ENCODE assay signal across 8 cellular contexts in the genomic region with DNA sequence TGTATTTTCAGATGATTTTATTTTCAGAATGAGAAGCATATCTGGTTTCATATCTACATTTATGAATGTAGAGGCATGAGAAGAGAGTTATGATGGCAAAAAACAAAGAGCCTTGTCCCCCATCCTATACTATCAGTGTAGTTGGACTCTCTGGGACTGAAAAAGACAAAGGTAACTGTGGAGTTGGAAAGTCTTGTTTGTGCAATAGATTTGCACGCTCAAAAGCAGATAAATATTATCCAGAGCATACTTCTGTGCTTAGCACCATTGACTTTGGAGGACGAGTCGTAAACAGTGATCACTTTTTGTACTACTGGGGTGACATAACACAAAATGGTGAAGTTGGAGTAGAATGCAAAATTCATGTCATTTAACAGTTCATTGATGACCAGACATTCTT.
A peak's percentile ranks its signal among the peaks of the same experiment; 100 is the strongest.
DNase-seq lines count a peak whose midpoint lies in the region; ATAC-seq and TF ChIP-seq lines count a peak whose summit lies in the region.
"Had no signal": no experiment of that assay in that cellular context is flagged by ENCODE, and none has a peak within 500 bp of the region (broad histone marks: within the 10 kb centered on the region; RNA-seq: fewer than 3 reads in every experiment).

No MANE protein-coding gene starts in this region.

- H3K27me3 ChIP-seq in NT2/D1 (ENCODE audit: insufficient read depth, insufficient read length) = peaks cover 11% of the 10 kb centered on the region
- H3K27me3 ChIP-seq in dorsolateral prefrontal cortex = peaks cover 0 to 8% (median 0%) of the 10 kb centered on the region in 45 donors
- H3K27me3 ChIP-seq in mesendoderm (ENCODE audit: insufficient read depth, low read length, poor library complexity) = no peaks in the 10 kb centered on the region
- no peaks in the 10 kb centered on the region for H3K27me3 ChIP-seq in thyroid gland

- peak overlapping the region in 31 of 59 donors; percentile 2 to 82 (median 48) for H3K27ac ChIP-seq in dorsolateral prefrontal cortex
- H3K27ac ChIP-seq in mesendoderm (ENCODE audit: low read depth, low read length) = no peak overlapping the region
- peak overlapping the region in 2 of 3 donors; percentile 5 to 40 for H3K27ac ChIP-seq in thyroid gland

- peaks cover 7% of the 10 kb centered on the region for H3K27me3 Mint-ChIP-seq in activated naive CD4-positive, alpha-beta T cell treated with anti-CD3 and anti-CD28 coated beads, Interleukin-2, amount 10 ng/mL, durations not matched to agents 7 days and 5 days

- H3K23ac ChIP-seq in mesendoderm (ENCODE audit: low read length) = no peak overlapping the region

- H3K18ac ChIP-seq in mesendoderm (ENCODE audit: low read length) = no peak overlapping the region

- H2BK120ac ChIP-seq in mesendoderm (ENCODE audit: low read depth, low read length) = no peak overlapping the region

- no peaks in the 10 kb centered on the region for H3K36me3 ChIP-seq in NT2/D1 (ENCODE audit: insufficient read depth, insufficient read length, low read length)
- no peaks in the 10 kb centered on the region for H3K36me3 ChIP-seq in mesendoderm (ENCODE audit: control insufficient read depth, insufficient read depth, low read length)
- H3K36me3 ChIP-seq in thyroid gland = no peaks in the 10 kb centered on the region

- H3K56ac ChIP-seq in mesendoderm (ENCODE audit: low read length) = no peak overlapping the region

- no peak for ATAC-seq in HG03342 (IDR thresholded peaks at IDR 0.05; ENCODE audit: unreplicated experiment)

- H3K4me1 ChIP-seq in NT2/D1 (ENCODE audit: insufficient read depth, insufficient read length) = peaks cover 3% of the 10 kb centered on the region
- no peaks in the 10 kb centered on the region for H3K4me1 ChIP-seq in mesendoderm (ENCODE audit: control insufficient read depth, low read depth, low read length)
- H3K4me1 ChIP-seq in thyroid gland = peaks cover 0 to 5% of the 10 kb centered on the region in 2 donors

- no peaks in the 10 kb centered on the region for H3K79me2 ChIP-seq in mesendoderm (ENCODE audit: control insufficient read depth, insufficient read depth, low read length)

- H3K79me1 ChIP-seq in mesendoderm (ENCODE audit: low read length) = no peaks in the 10 kb centered on the region

- no peak overlapping the region for H2BK5ac ChIP-seq in mesendoderm (ENCODE audit: low read length)

- H3K4ac ChIP-seq in mesendoderm (ENCODE audit: low read depth, low read length) = no peak overlapping the region

- H3K27ac Mint-ChIP-seq in activated naive CD4-positive, alpha-beta T cell treated with anti-CD3 and anti-CD28 coated beads, Interleukin-2, amount 10 ng/mL, durations not matched to agents 7 days and 5 days = no peak overlapping the region

- H4K8ac ChIP-seq in mesendoderm (ENCODE audit: low read depth, low read length) = peak overlapping the region; percentile 56

- H3K36me3 Mint-ChIP-seq in activated naive CD4-positive, alpha-beta T cell treated with anti-CD3 and anti-CD28 coated beads, Interleukin-2, amount 10 ng/mL, durations not matched to agents 7 days and 5 days = no peaks in the 10 kb centered on the region

- H3K9ac ChIP-seq in NT2/D1 (ENCODE audit: insufficient read length, low read depth) (peak overlapping the region; percentile 44), mesendoderm (ENCODE audit: low read length) (peak overlapping the region; percentile 50)

- CTCF ChIA-PET in activated naive CD4-positive, alpha-beta T cell treated with anti-CD3 and anti-CD28 coated beads, Interleukin-2, amount 10 ng/mL, durations not matched to agents 7 days and 5 days (lab: Charles Lee) = no interaction called here

- no peaks in the 10 kb centered on the region for H3K4me1 Mint-ChIP-seq in activated naive CD4-positive, alpha-beta T cell treated with anti-CD3 and anti-CD28 coated beads, Interleukin-2, amount 10 ng/mL, durations not matched to agents 7 days and 5 days

- intact Hi-C loops in dorsolateral prefrontal cortex (cut with DNase I) (loop anchor here in 1 of 2 donors (10.0 kb wide), 1 partner anchor 321 kb away; no protein-coding TSS in a partner anchor), thyroid gland (cut with DNase I) (no loop called here)

- no peak for DNase-seq in NT2/D1 (ENCODE audit: low read depth, low spot score)
- no peak for DNase-seq in dorsolateral prefrontal cortex
- DNase-seq in mesendoderm = no peak
- DNase-seq in thyroid gland = no peak
- DNase-seq in NCI-H1694 treated with DMSO at 0.1 percent for 48 hours (lab: John Stamatoyannopoulos, UW) = no peak
- DNase-seq in activated naive CD4-positive, alpha-beta T cell treated with anti-CD3 and anti-CD28 coated beads, Interleukin-2, amount 10 ng/mL, durations not matched to agents 7 days and 5 days = no peak
- DNase-seq: stimulated activated CD8-positive, alpha-beta memory T cell treated with anti-CD3 and anti-CD28 coated beads, Interleukin-4, amount 100 ng/mL, for 48 hours had no signal

- no peak overlapping the region for H3K4me2 ChIP-seq in mesendoderm (ENCODE audit: low read length)

- TF ChIP-seq POLR2A in thyroid gland (IDR thresholded peaks at IDR 0.05) = no peak

- WGBS in mesendoderm (ENCODE audit: extremely low coverage, insufficient coverage, low lambda C conversion rate) = no CpG with 5 or more reads among the region's 3 CpGs
- WGBS in thyroid gland, 2 donors = 57 to 64% methylated on average over 3 of the region's 3 CpGs

- H4K5ac ChIP-seq in mesendoderm (ENCODE audit: low read length) = no peak overlapping the region

- H2AK5ac ChIP-seq in mesendoderm (ENCODE audit: low read length) = no peak overlapping the region

- TF ChIP-seq CTCF in dorsolateral prefrontal cortex (IDR thresholded peaks at IDR 0.05 in 54 of 56, conservative IDR thresholded peaks at IDR 0.05 in 2 of 56; ENCODE audit: low read depth in 1 of 56, partially characterized antibody in 56 of 56) (no peak), thyroid gland (IDR thresholded peaks at IDR 0.05) (no peak)

- H3K9me3 ChIP-seq in NT2/D1 (ENCODE audit: insufficient read depth, low read length) = 0 out of 2 replicates have a peak, but pooled peaks cover 5% of the 10 kb centered on the region
- no peaks in the 10 kb centered on the region for H3K9me3 ChIP-seq in thyroid gland

- no peak overlapping the region for H2BK15ac ChIP-seq in mesendoderm (replicated peaks; ENCODE audit: low read depth)

- H3K4me3 ChIP-seq in NT2/D1 (ENCODE audit: insufficient read length, low read depth) (peak overlapping the region; percentile 45), dorsolateral prefrontal cortex (peak overlapping the region; percentile 32 to 74 (median 55)), mesendoderm (ENCODE audit: low read length) (no peak overlapping the region), thyroid gland (replicated peaks in 1 of 3) (peak overlapping the region in 2 of 3 donors; percentile 18 to 36)

- H3K9me3 Mint-ChIP-seq in activated naive CD4-positive, alpha-beta T cell treated with anti-CD3 and anti-CD28 coated beads, Interleukin-2, amount 10 ng/mL, durations not matched to agents 7 days and 5 days = no peaks in the 10 kb centered on the region

- no peak overlapping the region for H3K4me3 Mint-ChIP-seq in activated naive CD4-positive, alpha-beta T cell treated with anti-CD3 and anti-CD28 coated beads, Interleukin-2, amount 10 ng/mL, durations not matched to agents 7 days and 5 days
